In the genomic region with DNA sequence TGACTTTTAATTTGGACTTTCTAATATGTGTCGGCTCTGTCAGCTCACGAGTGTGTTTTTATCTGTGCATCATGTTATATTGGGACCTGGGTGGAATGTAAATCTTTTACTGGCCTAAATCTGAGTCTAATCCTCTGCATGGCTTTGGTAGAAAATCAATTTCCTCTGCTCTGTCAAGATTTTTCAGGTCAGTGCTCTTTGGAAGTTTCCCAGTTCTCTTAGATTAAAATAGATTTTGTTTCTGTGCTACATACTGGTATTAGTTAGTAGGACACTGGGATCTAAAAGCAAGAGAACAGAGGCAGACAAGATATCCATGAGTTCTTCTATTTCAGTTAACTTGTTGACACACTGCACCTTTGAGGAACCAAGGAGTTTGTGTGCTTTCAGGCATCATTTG, we compare ENCODE assay signal across 28 cellular contexts.
"Had no signal": no experiment of that assay in that cellular context is flagged by ENCODE, and none has a peak within 500 bp of the region (broad histone marks: within the 10 kb centered on the region; RNA-seq: fewer than 3 reads in every experiment).

No MANE protein-coding gene starts in this region.

- H3K4me3 ChIP-seq: neural progenitor cell, ovary, psoas muscle, right lobe of liver, sigmoid colon, stomach, thoracic aorta, thyroid gland, tibial nerve, upper lobe of left lung had no signal

- H3K79me2 ChIP-seq: parathyroid adenoma had no signal

- H3K4me1 Mint-ChIP-seq: naive thymus-derived CD8-positive, alpha-beta T cell; stimulated activated effector memory CD8-positive, alpha-beta T cell treated with anti-CD3 and anti-CD28 coated beads, Interleukin-12 subunit alpha, Interleukin-12 subunit beta, amount 100 ng/mL, for 72 hours; stimulated activated naive B cell treated with anti-CD40 and anti-IgM and Interleukin-4, amounts not matched to agents 10 μg/mL and 1 μg/mL and 100 μg/mL, for 72 hours had no signal

- H3K9me3 ChIP-seq: psoas muscle, right lobe of liver, sigmoid colon, thoracic aorta, thyroid gland, upper lobe of left lung had no signal

- H2AFZ ChIP-seq: neural progenitor cell, parathyroid adenoma had no signal

- FAIRE-seq: small intestine, urothelium cell line had no signal

- H3K4me2 ChIP-seq: neural progenitor cell had no signal

- H3K9me3 Mint-ChIP-seq: natural killer cell treated with Interleukin-12 subunit alpha and Interleukin-12 subunit beta and Interleukin-15 and Interleukin-18, amount 100 ng/mL, for 72 hours; stimulated activated effector memory CD8-positive, alpha-beta T cell treated with anti-CD3 and anti-CD28 coated beads, Interleukin-12 subunit alpha, Interleukin-12 subunit beta, amount 100 ng/mL, for 72 hours; stimulated activated naive B cell treated with anti-CD40 and anti-IgM and Interleukin-4, amounts not matched to agents 10 μg/mL and 1 μg/mL and 100 μg/mL, for 72 hours; stimulated activated naive CD8-positive, alpha-beta T cell treated with anti-CD3 and anti-CD28 coated beads, Interleukin-15, Interleukin-2, amounts not matched to agents 100 ng/mL and 50 ng/mL, for 24 hours had no signal

- H3K27me3 Mint-ChIP-seq: progenitor cell of endocrine pancreas had no signal

- H3K36me3 Mint-ChIP-seq: natural killer cell treated with Interleukin-12 subunit alpha and Interleukin-12 subunit beta and Interleukin-15 and Interleukin-18, amount 100 ng/mL, for 72 hours; neural progenitor cell; stimulated activated effector memory CD8-positive, alpha-beta T cell treated with anti-CD3 and anti-CD28 coated beads, Interleukin-12 subunit alpha, Interleukin-12 subunit beta, amount 100 ng/mL, for 72 hours had no signal

- DNase-seq: naive thymus-derived CD8-positive, alpha-beta T cell; occipital lobe; ovary; posterior cingulate gyrus; psoas muscle; right cardiac atrium; right lobe of liver; sigmoid colon; small intestine; stimulated activated CD4-positive, alpha-beta T cell treated with anti-CD3 and anti-CD28 coated beads, Interleukin-15, amount 100 ng/mL, for 24 hours; stimulated activated CD4-positive, alpha-beta T cell treated with anti-CD3 and anti-CD28 coated beads, Interleukin-2, amount 100 ng/mL, for 24 hours; stimulated activated CD4-positive, alpha-beta T cell treated with anti-CD3 and anti-CD28 coated beads, Interleukin-2, amount 100 ng/mL, for 48 hours; stimulated activated CD4-positive, alpha-beta T cell treated with anti-CD3 and anti-CD28 coated beads, Interleukin-4, amount 100 ng/mL, for 24 hours; stimulated activated naive B cell treated with anti-CD40 and anti-IgM and Interleukin-4, amounts not matched to agents 10 μg/mL and 1 μg/mL and 100 μg/mL, for 72 hours; stimulated activated naive CD4-positive, alpha-beta T cell treated with Interleukin-2 at 50 U/mL for 16 hours; stomach; thyroid gland; trophoblast cell; upper lobe of left lung had no signal

- H3K27me3 ChIP-seq: neural progenitor cell, ovary, right lobe of liver, sigmoid colon, stomach, thyroid gland, tibial nerve, upper lobe of left lung had no signal

- H3K36me3 ChIP-seq: neural progenitor cell, ovary, right lobe of liver, sigmoid colon, stomach, thoracic aorta, thyroid gland, tibial nerve, upper lobe of left lung had no signal

- H3K27ac Mint-ChIP-seq: naive thymus-derived CD8-positive, alpha-beta T cell; natural killer cell treated with Interleukin-12 subunit alpha and Interleukin-12 subunit beta and Interleukin-15 and Interleukin-18, amount 100 ng/mL, for 72 hours; neural progenitor cell; progenitor cell of endocrine pancreas; stimulated activated effector memory CD8-positive, alpha-beta T cell treated with anti-CD3 and anti-CD28 coated beads, Interleukin-12 subunit alpha, Interleukin-12 subunit beta, amount 100 ng/mL, for 72 hours; stimulated activated naive B cell treated with anti-CD40 and anti-IgM and Interleukin-4, amounts not matched to agents 10 μg/mL and 1 μg/mL and 100 μg/mL, for 72 hours; stimulated activated naive CD8-positive, alpha-beta T cell treated with anti-CD3 and anti-CD28 coated beads, Interleukin-15, Interleukin-2, amounts not matched to agents 100 ng/mL and 50 ng/mL, for 24 hours had no signal

- H3K4me3 Mint-ChIP-seq: naive thymus-derived CD8-positive, alpha-beta T cell; natural killer cell treated with Interleukin-12 subunit alpha and Interleukin-12 subunit beta and Interleukin-15 and Interleukin-18, amount 100 ng/mL, for 72 hours; neural progenitor cell; stimulated activated effector memory CD8-positive, alpha-beta T cell treated with anti-CD3 and anti-CD28 coated beads, Interleukin-12 subunit alpha, Interleukin-12 subunit beta, amount 100 ng/mL, for 72 hours; stimulated activated naive B cell treated with anti-CD40 and anti-IgM and Interleukin-4, amounts not matched to agents 10 μg/mL and 1 μg/mL and 100 μg/mL, for 72 hours; stimulated activated naive CD8-positive, alpha-beta T cell treated with anti-CD3 and anti-CD28 coated beads, Interleukin-15, Interleukin-2, amounts not matched to agents 100 ng/mL and 50 ng/mL, for 24 hours had no signal

- H3K4me1 ChIP-seq: neural progenitor cell, parathyroid adenoma, psoas muscle, right lobe of liver, stomach, thyroid gland, tibial nerve, upper lobe of left lung had no signal

- H3K27ac ChIP-seq: neural progenitor cell, ovary, parathyroid adenoma, psoas muscle, right lobe of liver, sigmoid colon, stomach, thoracic aorta, thyroid gland, tibial nerve, upper lobe of left lung had no signal

- H3K9ac ChIP-seq: neural progenitor cell, parathyroid adenoma had no signal
